In the genomic region with DNA sequence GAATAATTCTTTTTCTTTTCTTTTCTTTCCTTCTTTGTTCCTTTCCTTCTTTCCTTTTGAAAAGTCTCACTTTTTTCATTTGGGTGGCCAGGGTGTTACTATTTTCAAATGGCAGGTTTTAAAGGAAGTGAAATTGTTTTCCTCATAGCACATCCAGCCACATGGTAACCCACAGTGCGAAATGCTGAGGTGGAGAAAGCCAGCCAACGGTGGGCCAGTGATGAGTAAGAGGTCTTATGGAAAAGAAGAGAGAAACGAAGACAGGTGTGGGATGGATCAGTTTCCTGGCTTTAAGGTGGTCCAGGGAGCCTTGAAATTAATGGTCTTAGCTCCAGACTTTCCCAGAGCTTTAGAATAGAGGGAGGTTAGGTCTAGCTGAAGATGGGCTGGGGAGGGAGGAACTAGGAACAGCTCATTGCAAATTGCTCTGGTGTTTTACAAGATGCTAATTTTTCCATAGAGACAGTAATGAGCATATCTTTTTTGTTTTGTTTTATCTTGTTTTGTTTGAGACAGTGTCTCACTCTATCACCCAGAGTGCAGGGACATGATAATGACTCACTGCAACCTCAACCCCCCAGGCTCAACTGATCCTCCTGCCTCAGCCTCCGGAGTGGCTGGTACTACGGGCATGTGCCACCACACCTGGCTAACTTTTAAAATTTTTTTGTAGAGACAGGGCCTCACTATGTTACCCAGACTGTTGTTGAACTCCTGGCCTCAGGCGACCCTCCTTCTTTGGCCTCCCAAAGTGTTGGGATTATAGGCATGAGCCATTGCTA, we compare ENCODE assay signal across 17 cellular contexts. TPM values are rescaled to one million over a fixed set of nuclear protein-coding genes. Genes with fewer than 3 reads are reported as not detected.
DNase-seq lines count a peak whose midpoint lies in the region; ATAC-seq and TF ChIP-seq lines count a peak whose summit lies in the region.
"Had no signal": no experiment of that assay in that cellular context is flagged by ENCODE, and none has a peak within 500 bp of the region (broad histone marks: within the 10 kb centered on the region; RNA-seq: fewer than 3 reads in every experiment).

No MANE protein-coding gene starts in this region.

- peak; percentile 45 for DNase-seq in activated CD8-positive, alpha-beta memory T cell treated with anti-CD3 and anti-CD28 coated beads, Interleukin-2, amount 50 U/mL, for 1 hour (ENCODE audit: extremely low read depth)
- no peak for DNase-seq in activated CD8-positive, alpha-beta memory T cell treated with anti-CD3 and anti-CD28 coated beads for 24 hours
- DNase-seq in activated CD4-positive, alpha-beta memory T cell treated with anti-CD3 and anti-CD28 coated beads for 36 hours = peak; percentile 77
- DNase-seq in effector CD8-positive, alpha-beta T cell (lab: John Stamatoyannopoulos, UW) = peak; percentile 12
- DNase-seq in transverse colon = peak; percentile 30
- no peak for DNase-seq in NCI-H526 (lab: John Stamatoyannopoulos, UW)
- DNase-seq: ACHN, DMS79 treated with DMSO at 0.1 percent for 48 hours, heart left ventricle, lower lobe of right lung, MG63, NCI-H2227 treated with DMSO at 0.1 percent for 48 hours had no signal

- H3K36me3 Mint-ChIP-seq in activated CD4-positive, alpha-beta memory T cell treated with anti-CD3 and anti-CD28 coated beads for 36 hours = peaks cover 76% of the 10 kb centered on the region

- 74 to 80% methylated on average over 4 to 5 of the region's 6 CpGs for WGBS in transverse colon (ENCODE audit: low coverage in 1 of 2), 2 donors

- no peaks in the 10 kb centered on the region for H3K4me1 ChIP-seq in transverse colon
- H3K4me1 ChIP-seq: lower lobe of right lung had no signal

- CTCF ChIA-PET in activated CD4-positive, alpha-beta memory T cell treated with anti-CD3 and anti-CD28 coated beads for 36 hours (lab: Charles Lee) = interaction anchor here (0.6 to 3.9 kb wide), 8 partner anchors 9 to 520 kb away, joined by 3 to 20 read pairs (median 3); a partner anchor contains a TSS

- H3K4me3 ChIP-seq in transverse colon = no peak overlapping the region
- H3K4me3 ChIP-seq: heart left ventricle, lower lobe of right lung, MG63 had no signal

- H3K4me1 Mint-ChIP-seq in activated CD4-positive, alpha-beta memory T cell treated with anti-CD3 and anti-CD28 coated beads for 36 hours (ENCODE audit: low read depth) = peaks cover 94% of the 10 kb centered on the region

- TF ChIP-seq EP300 in transverse colon (IDR thresholded peaks at IDR 0.05; ENCODE audit: low read depth) = no peak

- in situ Hi-C loops in transverse colon (cut with MboI; ENCODE audit: low pct_ligation_motif_present in 1 of 4, low pct_unique_long_range_greater_than_20kb in 1 of 4, low sequenced_read_pairs in 3 of 4) = no loop called here

- H3K27ac Mint-ChIP-seq in activated CD4-positive, alpha-beta memory T cell treated with anti-CD3 and anti-CD28 coated beads for 36 hours = peak overlapping the region; percentile 95

- no peaks in the 10 kb centered on the region for H3K9me3 Mint-ChIP-seq in activated CD4-positive, alpha-beta memory T cell treated with anti-CD3 and anti-CD28 coated beads for 36 hours

- TF ChIP-seq CTCF in transverse colon (IDR thresholded peaks at IDR 0.05) = no peak

- peak overlapping the region; percentile 53 for H3K4me3 Mint-ChIP-seq in activated CD4-positive, alpha-beta memory T cell treated with anti-CD3 and anti-CD28 coated beads for 36 hours

- H3K27me3 ChIP-seq in transverse colon = no peaks in the 10 kb centered on the region

- no peaks in the 10 kb centered on the region for H3K36me3 ChIP-seq in transverse colon
- H3K36me3 ChIP-seq: heart left ventricle, lower lobe of right lung, MG63 had no signal

- H3K27me3 Mint-ChIP-seq in activated CD4-positive, alpha-beta memory T cell treated with anti-CD3 and anti-CD28 coated beads for 36 hours = no peaks in the 10 kb centered on the region

- ATAC-seq in GM21447 (IDR thresholded peaks at IDR 0.05; ENCODE audit: unreplicated experiment) (no peak), HG02973 (IDR thresholded peaks at IDR 0.05; ENCODE audit: unreplicated experiment) (no peak)
- ATAC-seq: heart left ventricle had no signal

- TF ChIP-seq POLR2A in transverse colon (IDR thresholded peaks at IDR 0.05) = no peak

- intact Hi-C loops in activated CD4-positive, alpha-beta memory T cell treated with anti-CD3 and anti-CD28 coated beads for 36 hours (cut with micrococcal nuclease) = loop anchor here (1.0 kb wide), 5 partner anchors 9 to 26 kb away; a partner anchor contains a TSS
- intact Hi-C loops in transverse colon (cut with DNase I; ENCODE audit: low total_unique reads) = no loop called here

- POLR2A ChIA-PET in activated CD4-positive, alpha-beta memory T cell treated with anti-CD3 and anti-CD28 coated beads for 36 hours (lab: Charles Lee) = interaction anchor here (1.0 to 24.1 kb wide), 7 partner anchors 9 to 26 kb away, joined by 3 to 368 read pairs (median 14); a partner anchor contains a TSS

- H3K27ac ChIP-seq in transverse colon = no peak overlapping the region
- H3K27ac ChIP-seq: heart left ventricle, lower lobe of right lung, RWPE1 had no signal

- no peaks in the 10 kb centered on the region for H3K9me3 ChIP-seq in transverse colon
- H3K9me3 ChIP-seq: heart left ventricle, lower lobe of right lung, MG63 had no signal

RNA-seq across cellular contexts. Expression of a gene that starts 17.8 kb away (rescaled TPM):
- total RNA-seq in activated CD4-positive, alpha-beta memory T cell treated with anti-CD3 and anti-CD28 coated beads for 36 hours = 100 to 1,000 TPM; 236 to 240 TPM
- total RNA-seq in transverse colon = 10 to 100 TPM in 1 of 4 donors, 1 to 10 TPM in 2, under 1 TPM in 1; 0.40 to 43.4 (median 5.0) TPM
- total RNA-seq: osteoblast, temporal lobe had no signal

RNA-seq across cellular contexts. Expression of a gene that starts 32.4 kb away (rescaled TPM):
- total RNA-seq in activated CD4-positive, alpha-beta memory T cell treated with anti-CD3 and anti-CD28 coated beads for 36 hours = 1 to 10 TPM; 1.3 to 1.4 TPM
- not detected for total RNA-seq in transverse colon
- total RNA-seq: heart left ventricle, lower lobe of right lung, osteoblast, temporal lobe had no signal

RNA-seq across cellular contexts. Expression of a gene that starts 55.8 kb away (rescaled TPM):
- total RNA-seq in activated CD4-positive, alpha-beta memory T cell treated with anti-CD3 and anti-CD28 coated beads for 36 hours = 10 to 100 TPM; 17.2 to 19.2 TPM
- total RNA-seq in transverse colon = 10 to 100 TPM in 2 of 4 donors, 1 to 10 TPM in 1, not detected in 1; 10.0 to 12.1 (median 11.0) TPM

Comparison
In these comparisons a context has a peak if more than half of its experiments do, and no peak if none do; other contexts are left out.
1. DNase-seq: peak in activated CD8-positive, alpha-beta memory T cell treated with anti-CD3 and anti-CD28 coated beads, Interleukin-2, amount 50 U/mL, for 1 hour (single experiment), activated CD4-positive, alpha-beta memory T cell treated with anti-CD3 and anti-CD28 coated beads for 36 hours (single experiment), effector CD8-positive, alpha-beta T cell (single experiment) and transverse colon (single experiment); none in activated CD8-positive, alpha-beta memory T cell treated with anti-CD3 and anti-CD28 coated beads for 24 hours (single experiment) and NCI-H526 (0 of 2).
2. RNA of a gene that starts 17.8 kb away (total RNA-seq): 236 to 240 TPM in activated CD4-positive, alpha-beta memory T cell treated with anti-CD3 and anti-CD28 coated beads for 36 hours; 0.40 to 43.4 TPM in transverse colon; every median in the first group is over 4 times any median in the second.